ENCODE assay signal across 24 cellular contexts in the genomic region with DNA sequence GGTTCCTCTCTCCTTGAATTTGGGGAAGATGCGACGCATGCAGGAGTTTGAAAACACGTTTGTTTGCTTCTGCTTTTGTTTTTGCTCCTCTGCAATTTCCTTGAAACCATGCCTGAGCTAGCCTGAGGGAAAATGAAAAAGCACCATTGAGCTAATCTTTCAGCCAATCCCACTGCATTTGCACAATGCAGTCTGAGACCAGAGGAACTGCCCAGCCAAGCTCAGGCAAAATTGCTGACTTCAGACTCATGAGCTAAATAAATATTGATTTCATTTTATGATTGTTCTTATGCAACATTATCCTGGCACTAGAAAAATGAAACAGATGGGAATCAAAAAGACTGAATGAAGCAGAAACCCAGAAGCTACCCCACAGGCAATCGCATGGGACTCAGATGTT. TPM values are rescaled to one million over a fixed set of nuclear protein-coding genes. Genes with fewer than 3 reads are reported as not detected.
DNase-seq lines count a peak whose midpoint lies in the region; ATAC-seq, FAIRE-seq and TF ChIP-seq lines count a peak whose summit lies in the region.
"Had no signal": no experiment of that assay in that cellular context is flagged by ENCODE, and none has a peak within 500 bp of the region (broad histone marks: within the 10 kb centered on the region; RNA-seq: fewer than 3 reads in every experiment).

No MANE protein-coding gene starts in this region.

- intact Hi-C loops in left colon (cut with DNase I, micrococcal nuclease), result no loop called here
- intact Hi-C loops in stomach (cut with DNase I; ENCODE audit: low total_unique reads), result no loop called here

- ATAC-seq in left colon (peak; percentile 63), HG02884 (IDR thresholded peaks at IDR 0.05; ENCODE audit: unreplicated experiment) (no peak)

- 27 to 39% (median 35%) methylated on average over 4 of the region's 4 CpGs for WGBS in stomach, 5 donors

- no peak for TF ChIP-seq POLR2A in stomach (IDR thresholded peaks at IDR 0.05)

- no peak overlapping the region for H3K4me3 ChIP-seq in stomach

- peaks cover 15 to 37% (median 21%) of the 10 kb centered on the region in 4 donors for H3K4me1 ChIP-seq in stomach

- H3K27ac ChIP-seq in stomach, result peak overlapping the region; percentile 56 to 84 (median 72)

- no peaks in the 10 kb centered on the region for H3K27me3 ChIP-seq in stomach

- H3K9me3 ChIP-seq in stomach, result no peaks in the 10 kb centered on the region

- TF ChIP-seq CTCF in stomach (IDR thresholded peaks at IDR 0.05), result no peak

- TF ChIP-seq EP300 in stomach (IDR thresholded peaks at IDR 0.05), result no peak

- no peak for FAIRE-seq in HTR-8/SVneo (lab: Jason Lieb, UNC)
- FAIRE-seq: endometrium, GM12892 had no signal

- DNase-seq in NCI-H2196 (lab: John Stamatoyannopoulos, UW; ENCODE audit: unreplicated experiment) (peak; percentile 15), NCI-H2196 treated with DMSO at 0.1 percent for 48 hours (lab: John Stamatoyannopoulos, UW; ENCODE audit: unreplicated experiment) (no peak), cerebellar cortex (ENCODE audit: low spot score) (peak; percentile 1), left colon (peak in 1 of 2 donors; percentile 60), stomach (peak; percentile 50), HTR-8/SVneo (ENCODE audit: insufficient read length, low spot score) (no peak), DMS114 treated with DMSO at 0.1 percent for 48 hours (lab: John Stamatoyannopoulos, UW; ENCODE audit: unreplicated experiment) (no peak)
- DNase-seq: 8988T; activated CD4-positive, CD25-positive, alpha-beta regulatory T cell treated with anti-CD3 and anti-CD28 coated beads, Interleukin-2, amount 50 U/mL, for 72 hours; activated CD8-positive, alpha-beta memory T cell treated with anti-CD3 and anti-CD28 coated beads, Interleukin-2, amount 50 U/mL, for 4 hours; activated naive CD4-positive, alpha-beta T cell treated with anti-CD3 and anti-CD28 coated beads, Interleukin-2, amount 10 ng/mL, durations not matched to agents 7 days and 5 days; CD8-positive, alpha-beta memory T cell; HCEC 1CT; NCI-H1694 treated with DMSO at 0.1 percent for 48 hours; NCI-H524; RPMI8226; T-helper 2 cell had no signal

- no peaks in the 10 kb centered on the region for H3K36me3 ChIP-seq in stomach

RNA-seq across cellular contexts. Expression of a gene that starts 37.0 kb away (rescaled TPM):
- total RNA-seq in left colon, result 10 to 100 TPM; 22.5 to 24.4 TPM
- 10 to 100 TPM in 2 of 5 donors, 1 to 10 TPM in 2, not detected in 1; 3.1 to 31.4 (median 7.2) TPM for total RNA-seq in stomach
- polyA plus RNA-seq in stomach, result 10 to 100 TPM; 60.9 to 76.0 (median 75.9) TPM

RNA-seq across cellular contexts. Expression of a gene that starts 57.9 kb away (rescaled TPM):
- total RNA-seq in left colon, result under 1 TPM in 1 of 2 donors, not detected in 1; 0.73 TPM
- not detected for total RNA-seq in stomach
- not detected for polyA plus RNA-seq in stomach
- total RNA-seq: CD8-positive, alpha-beta memory T cell; kidney epithelial cell; LHCN-M2; progenitor cell of endocrine pancreas; temporal lobe had no signal
- polyA plus RNA-seq: CD8-positive, alpha-beta memory T cell had no signal

Comparison
In these comparisons a context has a peak if more than half of its experiments do, and no peak if none do; other contexts are left out.
1. DNase-seq: peak in NCI-H2196 (single experiment), cerebellar cortex (single experiment) and stomach (single experiment); none in NCI-H2196 treated with DMSO at 0.1 percent for 48 hours (single experiment), HTR-8/SVneo (single experiment) and DMS114 treated with DMSO at 0.1 percent for 48 hours (single experiment).